In genomic region chr14:33568935-33569579, GRCh38 we compare ENCODE assay signal across 29 cellular contexts.
DNase-seq lines count a peak whose midpoint lies in the region; ATAC-seq and TF ChIP-seq lines count a peak whose summit lies in the region.
"Had no signal": no experiment of that assay in that cellular context is flagged by ENCODE, and none has a peak within 500 bp of the region (broad histone marks: within the 10 kb centered on the region; RNA-seq: fewer than 3 reads in every experiment).

No MANE protein-coding gene starts in this region.

- peak overlapping the region; percentile 55 for H2AFZ ChIP-seq in ACC112 (ENCODE audit: low read length, unreplicated experiment)
- no peak overlapping the region for H2AFZ ChIP-seq in neural progenitor cell (replicated peaks)

- H3K4me1 Mint-ChIP-seq in neural progenitor cell: peaks cover 69% of the 10 kb centered on the region
- H3K4me1 Mint-ChIP-seq: activated CD4-positive, alpha-beta T cell treated with anti-CD3 and anti-CD28 coated beads, Interleukin-2, amount 10 ng/mL, durations not matched to agents 24 days and 14 days; B cell had no signal

- intact Hi-C loops in thyroid gland (cut with DNase I): no loop called here

- H3K36me3 Mint-ChIP-seq in neural progenitor cell: no peaks in the 10 kb centered on the region
- H3K36me3 Mint-ChIP-seq: activated naive CD4-positive, alpha-beta T cell treated with anti-CD3 and anti-CD28 coated beads, Interleukin-2, amount 50 U/mL, for 72 hours had no signal

- no peak overlapping the region for H3K27ac Mint-ChIP-seq in neural progenitor cell
- H3K27ac Mint-ChIP-seq: activated CD4-positive, alpha-beta T cell treated with anti-CD3 and anti-CD28 coated beads, Interleukin-2, amount 10 ng/mL, durations not matched to agents 24 days and 14 days; activated naive CD4-positive, alpha-beta T cell treated with anti-CD3 and anti-CD28 coated beads, Interleukin-2, amount 50 U/mL, for 72 hours; B cell; dendritic cell treated with granulocyte-macrophage colony-stimulating factor and Interleukin-4, amounts not matched to agents 40 ng/mL and 50 ng/mL, for 4 days; T-helper 1 cell treated with Interleukin-12 subunit alpha and Interleukin-12 subunit beta and Interleukin-4 antibody, amounts not matched to agents 30 μg/mL and 1 μg/mL, for 36 hours had no signal

- H3K4me1 ChIP-seq in ACC112 (ENCODE audit: control insufficient read depth, insufficient read depth, low read length, unreplicated experiment): peaks cover 68% of the 10 kb centered on the region
- peaks cover 46% of the 10 kb centered on the region for H3K4me1 ChIP-seq in foreskin keratinocyte
- peaks cover 3 to 8% of the 10 kb centered on the region in 2 donors for H3K4me1 ChIP-seq in thyroid gland
- peaks cover 2% of the 10 kb centered on the region for H3K4me1 ChIP-seq in neural progenitor cell
- H3K4me1 ChIP-seq: body of pancreas, tibial nerve had no signal

- no peak overlapping the region for H3K4me2 ChIP-seq in neural progenitor cell

- no peaks in the 10 kb centered on the region for H4K20me1 ChIP-seq in neural progenitor cell (ENCODE audit: low read depth)

- no peak overlapping the region for H3K9ac ChIP-seq in neural progenitor cell

- TF ChIP-seq POLR2A in thyroid gland (IDR thresholded peaks at IDR 0.05): no peak

- DNase-seq in RPMI7951 (ENCODE audit: low read depth): peak; percentile 23
- peak; percentile 22 to 72 for DNase-seq in cardiac fibroblast (ENCODE audit: low read depth in 2 of 2)
- DNase-seq in foreskin keratinocyte: peak; percentile 34 to 66
- no peak for DNase-seq in thyroid gland
- no peak for DNase-seq in HuH-7.5 (ENCODE audit: low spot score)
- no peak for DNase-seq in neural progenitor cell (ENCODE audit: low spot score)
- DNase-seq: activated CD4-positive, alpha-beta T cell treated with anti-CD3 and anti-CD28 coated beads, Interleukin-2, amount 10 ng/mL, durations not matched to agents 24 days and 14 days; body of pancreas; DMS53; islet precursor cell; Kasumi-1; NCI-H1092; NCI-H2029 treated with DMSO at 0.1 percent for 48 hours; NCI-H82; stimulated activated CD4-positive, alpha-beta T cell treated with anti-CD3 and anti-CD28 coated beads, Interleukin-2, amount 100 ng/mL, for 48 hours; stimulated activated naive CD4-positive, alpha-beta T cell treated with Interleukin-2 at 50 U/mL for 16 hours had no signal

- no peaks in the 10 kb centered on the region for H3K9me3 ChIP-seq in thyroid gland
- H3K9me3 ChIP-seq in neural progenitor cell (ENCODE audit: low read depth): no peaks in the 10 kb centered on the region
- H3K9me3 ChIP-seq: body of pancreas, neutrophil, SJSA1, tibial nerve had no signal

- H3K79me2 ChIP-seq in ACC112 (ENCODE audit: control insufficient read depth, insufficient read depth, low read length, unreplicated experiment): no peaks in the 10 kb centered on the region
- no peaks in the 10 kb centered on the region for H3K79me2 ChIP-seq in neural progenitor cell (ENCODE audit: low read depth)

- TF ChIP-seq CTCF in cardiac fibroblast (IDR thresholded peaks at IDR 0.05; ENCODE audit: low read depth, low read length) (no peak), foreskin keratinocyte (conservative IDR thresholded peaks at IDR 0.05) (peak; percentile 4), thyroid gland (IDR thresholded peaks at IDR 0.05) (no peak), neural progenitor cell (IDR thresholded peaks at IDR 0.05) (no peak)

- H3K27me3 Mint-ChIP-seq in neural progenitor cell (ENCODE audit: insufficient read depth, low read depth): peaks cover 2% of the 10 kb centered on the region
- H3K27me3 Mint-ChIP-seq: activated CD4-positive, alpha-beta T cell treated with anti-CD3 and anti-CD28 coated beads, Interleukin-2, amount 10 ng/mL, durations not matched to agents 24 days and 14 days; B cell; dendritic cell treated with granulocyte-macrophage colony-stimulating factor and Interleukin-4, amounts not matched to agents 40 ng/mL and 50 ng/mL, for 4 days had no signal

- no peaks in the 10 kb centered on the region for H3F3A ChIP-seq in neural progenitor cell (ENCODE audit: low read depth)

- no peaks in the 10 kb centered on the region for H3K27me3 ChIP-seq in ACC112 (ENCODE audit: insufficient read depth, low read length)
- no peaks in the 10 kb centered on the region for H3K27me3 ChIP-seq in foreskin keratinocyte
- H3K27me3 ChIP-seq in thyroid gland: no peaks in the 10 kb centered on the region
- H3K27me3 ChIP-seq in neural progenitor cell: no peaks in the 10 kb centered on the region
- H3K27me3 ChIP-seq: body of pancreas, neutrophil, SJSA1, tibial nerve had no signal

- ATAC-seq in foreskin keratinocyte (peak; percentile 71), GM18861 (IDR thresholded peaks at IDR 0.05; ENCODE audit: unreplicated experiment) (no peak)
- ATAC-seq: activated naive CD4-positive, alpha-beta T cell treated with anti-CD3 and anti-CD28 coated beads, Interleukin-2, amount 50 U/mL, for 72 hours; body of pancreas; GM12878 had no signal

- H3K27ac ChIP-seq in ACC112 (ENCODE audit: low read depth, low read length): peak overlapping the region; percentile 90
- peak overlapping the region; percentile 28 for H3K27ac ChIP-seq in foreskin keratinocyte
- H3K27ac ChIP-seq in thyroid gland: no peak overlapping the region
- H3K27ac ChIP-seq in neural progenitor cell: no peak overlapping the region
- H3K27ac ChIP-seq: body of pancreas, neutrophil, SJSA1, skin epidermis, tibial nerve, VCaP had no signal

- no peaks in the 10 kb centered on the region for H3K9me3 Mint-ChIP-seq in neural progenitor cell
- H3K9me3 Mint-ChIP-seq: activated CD4-positive, alpha-beta T cell treated with anti-CD3 and anti-CD28 coated beads, Interleukin-2, amount 10 ng/mL, durations not matched to agents 24 days and 14 days; dendritic cell treated with granulocyte-macrophage colony-stimulating factor and Interleukin-4, amounts not matched to agents 40 ng/mL and 50 ng/mL, for 4 days; T-helper 1 cell treated with Interleukin-12 subunit alpha and Interleukin-12 subunit beta and Interleukin-4 antibody, amounts not matched to agents 30 μg/mL and 1 μg/mL, for 36 hours had no signal

- no peak overlapping the region for H3K4me3 Mint-ChIP-seq in neural progenitor cell
- H3K4me3 Mint-ChIP-seq: activated CD4-positive, alpha-beta T cell treated with anti-CD3 and anti-CD28 coated beads, Interleukin-2, amount 10 ng/mL, durations not matched to agents 24 days and 14 days; B cell; dendritic cell treated with granulocyte-macrophage colony-stimulating factor and Interleukin-4, amounts not matched to agents 40 ng/mL and 50 ng/mL, for 4 days; T-helper 1 cell treated with Interleukin-12 subunit alpha and Interleukin-12 subunit beta and Interleukin-4 antibody, amounts not matched to agents 30 μg/mL and 1 μg/mL, for 36 hours had no signal

- H3K4me3 ChIP-seq in ACC112 (ENCODE audit: low read depth, low read length) (peak overlapping the region; percentile 36; the same call in 1 of the 2 replicates), cardiac fibroblast (replicated peaks in 1 of 2; ENCODE audit: low read depth in 2 of 2, low read length in 2 of 2) (no peak overlapping the region), thyroid gland (replicated peaks in 1 of 3) (no peak overlapping the region), neural progenitor cell (no peak overlapping the region)
- H3K4me3 ChIP-seq: body of pancreas, GM12878, lung, SJSA1, skin epidermis, tibial nerve had no signal

- no peaks in the 10 kb centered on the region for H3K36me3 ChIP-seq in ACC112 (ENCODE audit: insufficient read depth, low read length)
- no peaks in the 10 kb centered on the region for H3K36me3 ChIP-seq in thyroid gland
- no peaks in the 10 kb centered on the region for H3K36me3 ChIP-seq in neural progenitor cell
- H3K36me3 ChIP-seq: neutrophil, SJSA1, tibial nerve had no signal

- 95 to 96% methylated on average over 3 of the region's 3 CpGs for WGBS in thyroid gland, 2 donors

Comparison
In these comparisons a context has a peak if more than half of its experiments do, and no peak if none do; other contexts are left out.
1. H3K27ac ChIP-seq: peak in ACC112 (single experiment) and foreskin keratinocyte (single experiment); none in thyroid gland (0 of 3) and neural progenitor cell (single experiment).
2. DNase-seq: peak in RPMI7951 (single experiment), cardiac fibroblast (2 of 2) and foreskin keratinocyte (2 of 2); none in thyroid gland (0 of 2), HuH-7.5 (single experiment) and neural progenitor cell (single experiment).